In genomic region chr21:45641480-45642035, GRCh38 we compare ENCODE assay signal across 10 cellular contexts. TPM values are rescaled to one million over a fixed set of nuclear protein-coding genes. Genes with fewer than 3 reads are reported as not detected.
A peak's percentile ranks its signal among the peaks of the same experiment; 100 is the strongest.
DNase-seq lines count a peak whose midpoint lies in the region; ATAC-seq and TF ChIP-seq lines count a peak whose summit lies in the region.
"Had no signal": no experiment of that assay in that cellular context is flagged by ENCODE, and none has a peak within 500 bp of the region (broad histone marks: within the 10 kb centered on the region; RNA-seq: fewer than 3 reads in every experiment).

No MANE protein-coding gene starts in this region.

- no peak overlapping the region for H3K4me3 ChIP-seq in SU-DHL-6 (ENCODE audit: insufficient read depth, low read length, poor library complexity, severe bottlenecking)
- H3K4me3 ChIP-seq: SJCRH30 had no signal

- no peaks in the 10 kb centered on the region for H3K36me3 ChIP-seq in SU-DHL-6 (ENCODE audit: low read length)
- H3K36me3 ChIP-seq: BE2C, SJCRH30 had no signal

- DNase-seq in activated effector memory CD4-positive, alpha-beta T cell treated with anti-CD3 and anti-CD28 coated beads, Interleukin-2, amount 50 U/mL, for 16 hours = peak; percentile 60
- no peak for DNase-seq in activated effector memory CD4-positive, alpha-beta T cell treated with Interleukin-2 at 50 U/mL for 16 hours
- DNase-seq in glutamatergic neuron (no peak), NCI-H1048 (lab: John Stamatoyannopoulos, UW) (no peak), NCI-H524 (lab: John Stamatoyannopoulos, UW) (no peak)
- DNase-seq in stimulated activated effector memory CD8-positive, alpha-beta T cell treated with anti-CD3 and anti-CD28 coated beads, Interleukin-12 subunit alpha, Interleukin-12 subunit beta, amount 100 ng/mL, for 72 hours (ENCODE audit: low spot score in 2 of 2) = no peak
- DNase-seq: SJCRH30 had no signal

- no peaks in the 10 kb centered on the region for H3K79me2 ChIP-seq in SU-DHL-6 (ENCODE audit: insufficient read depth, low read length)

- H3K27ac ChIP-seq in SU-DHL-6 (ENCODE audit: low read depth, low read length) = peak overlapping the region; percentile 94
- H3K27ac ChIP-seq: SJCRH30 had no signal

- no peak overlapping the region for H3K27ac Mint-ChIP-seq in glutamatergic neuron (ENCODE audit: unreplicated experiment)
- no peak overlapping the region for H3K27ac Mint-ChIP-seq in stimulated activated effector memory CD8-positive, alpha-beta T cell treated with anti-CD3 and anti-CD28 coated beads, Interleukin-12 subunit alpha, Interleukin-12 subunit beta, amount 100 ng/mL, for 72 hours

- TF ChIP-seq CTCF in SU-DHL-6 (IDR thresholded peaks at IDR 0.05; ENCODE audit: insufficient read depth, low read length, poor library complexity, severe bottlenecking) (no peak), glutamatergic neuron (IDR thresholded peaks at IDR 0.05; ENCODE audit: partially characterized antibody, unreplicated experiment) (no peak)

- no peaks in the 10 kb centered on the region for H3K9me3 ChIP-seq in SU-DHL-6 (ENCODE audit: insufficient read depth, low read length)
- H3K9me3 ChIP-seq: BE2C, SJCRH30 had no signal

- ATAC-seq in stimulated activated effector memory CD8-positive, alpha-beta T cell treated with anti-CD3 and anti-CD28 coated beads, Interleukin-12 subunit alpha, Interleukin-12 subunit beta, amount 100 ng/mL, for 72 hours = no peak
- no peak for ATAC-seq in GM21737 (IDR thresholded peaks at IDR 0.05; ENCODE audit: unreplicated experiment)

- peaks cover 20% of the 10 kb centered on the region for H3K27me3 Mint-ChIP-seq in glutamatergic neuron (ENCODE audit: unreplicated experiment)

- peaks cover 23% of the 10 kb centered on the region for H3K4me1 Mint-ChIP-seq in glutamatergic neuron (ENCODE audit: low read depth, unreplicated experiment)
- H3K4me1 Mint-ChIP-seq in stimulated activated effector memory CD8-positive, alpha-beta T cell treated with anti-CD3 and anti-CD28 coated beads, Interleukin-12 subunit alpha, Interleukin-12 subunit beta, amount 100 ng/mL, for 72 hours = no peaks in the 10 kb centered on the region

- peaks cover 6% of the 10 kb centered on the region for H3K9me3 Mint-ChIP-seq in glutamatergic neuron (ENCODE audit: unreplicated experiment)
- H3K9me3 Mint-ChIP-seq in stimulated activated effector memory CD8-positive, alpha-beta T cell treated with anti-CD3 and anti-CD28 coated beads, Interleukin-12 subunit alpha, Interleukin-12 subunit beta, amount 100 ng/mL, for 72 hours = no peaks in the 10 kb centered on the region

- H3F3A ChIP-seq in SU-DHL-6 (ENCODE audit: insufficient read depth) = peaks cover 32% of the 10 kb centered on the region

- peak overlapping the region; percentile 52 for H3K4me3 Mint-ChIP-seq in glutamatergic neuron (ENCODE audit: unreplicated experiment)
- H3K4me3 Mint-ChIP-seq in stimulated activated effector memory CD8-positive, alpha-beta T cell treated with anti-CD3 and anti-CD28 coated beads, Interleukin-12 subunit alpha, Interleukin-12 subunit beta, amount 100 ng/mL, for 72 hours = peak overlapping the region; percentile 25

- peak overlapping the region; percentile 64 for H3K4me2 ChIP-seq in SU-DHL-6 (ENCODE audit: low read depth, low read length, poor library complexity, severe bottlenecking)

- peak overlapping the region; percentile 51; the same call in 1 of the 2 replicates for H3K9ac ChIP-seq in SU-DHL-6 (ENCODE audit: low read length)

- no peak overlapping the region for H2AFZ ChIP-seq in SU-DHL-6 (ENCODE audit: low read depth, low read length, severe bottlenecking)

- H3K36me3 Mint-ChIP-seq in glutamatergic neuron (ENCODE audit: unreplicated experiment) = no peaks in the 10 kb centered on the region
- peaks cover 11% of the 10 kb centered on the region for H3K36me3 Mint-ChIP-seq in stimulated activated effector memory CD8-positive, alpha-beta T cell treated with anti-CD3 and anti-CD28 coated beads, Interleukin-12 subunit alpha, Interleukin-12 subunit beta, amount 100 ng/mL, for 72 hours

- no peaks in the 10 kb centered on the region for H3K27me3 ChIP-seq in SU-DHL-6 (ENCODE audit: low read length)
- H3K27me3 ChIP-seq: BE2C, SJCRH30 had no signal

- H4K20me1 ChIP-seq in SU-DHL-6 (ENCODE audit: low read depth, low read length) = no peaks in the 10 kb centered on the region

- H3K9me2 ChIP-seq in SU-DHL-6 (replicated peaks; ENCODE audit: insufficient read depth, low read length) = no peaks in the 10 kb centered on the region

RNA-seq across cellular contexts. Expression of gene PCBP3, which starts 2.0 kb away (rescaled TPM):
- total RNA-seq in glutamatergic neuron (ENCODE audit: unreplicated experiment) = 72.7 TPM
- total RNA-seq: SJCRH30 had no signal
